In the genomic region with DNA sequence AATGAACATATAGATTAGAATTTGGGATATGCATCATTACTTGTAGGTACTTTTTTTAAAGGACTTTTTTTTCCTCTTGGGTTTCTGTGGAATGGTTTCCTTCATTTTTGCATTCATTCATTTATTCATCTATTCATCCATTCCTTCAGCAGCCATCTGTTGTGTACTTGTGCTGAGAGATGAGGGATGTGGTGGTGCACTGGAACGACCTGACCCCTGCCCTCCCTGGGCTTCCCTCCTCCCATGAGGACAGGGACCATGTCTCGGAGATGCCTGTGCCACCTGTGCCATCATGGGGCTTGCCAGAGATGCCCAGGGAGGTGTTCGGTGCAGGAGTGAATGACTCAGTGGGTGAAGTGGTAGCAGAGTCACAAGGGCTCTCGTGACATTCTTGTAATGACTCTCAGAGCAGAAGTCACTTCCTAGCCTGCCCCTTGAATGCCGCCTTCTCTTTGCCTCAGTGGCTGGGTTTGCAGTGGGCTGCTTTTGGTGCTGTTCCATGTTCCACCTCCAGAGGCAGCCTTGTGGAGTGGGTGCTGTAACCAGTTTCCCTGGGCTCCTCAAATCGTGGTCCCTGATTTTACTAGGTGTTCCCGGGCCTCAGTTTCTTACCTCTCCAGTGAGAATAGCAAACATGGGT, we compare ENCODE assay signal across 8 cellular contexts. TPM values are rescaled to one million over a fixed set of nuclear protein-coding genes. Genes with fewer than 3 reads are reported as not detected.
DNase-seq lines count a peak whose midpoint lies in the region; ATAC-seq and TF ChIP-seq lines count a peak whose summit lies in the region.

No MANE protein-coding gene starts in this region.

- no peak overlapping the region for H3K27ac ChIP-seq in esophagus squamous epithelium

- peaks cover 0 to 32% (median 16%) of the 10 kb centered on the region in 3 donors for H3K4me1 ChIP-seq in esophagus squamous epithelium

- peaks cover 0 to 66% (median 10%) of the 10 kb centered on the region in 3 donors for H3K36me3 ChIP-seq in esophagus squamous epithelium

- H3K9me3 Mint-ChIP-seq in stimulated activated naive CD8-positive, alpha-beta T cell treated with anti-CD3 and anti-CD28 coated beads, Interleukin-15, Interleukin-2, amounts not matched to agents 100 ng/mL and 50 ng/mL, for 24 hours, result no peaks in the 10 kb centered on the region

- H3K4me1 Mint-ChIP-seq in stimulated activated naive CD8-positive, alpha-beta T cell treated with anti-CD3 and anti-CD28 coated beads, Interleukin-15, Interleukin-2, amounts not matched to agents 100 ng/mL and 50 ng/mL, for 24 hours (ENCODE audit: low read depth), result peaks cover 84% of the 10 kb centered on the region

- H3K4me3 ChIP-seq in fibroblast of villous mesenchyme (ENCODE audit: low read depth, low read length), result no peak overlapping the region
- H3K4me3 ChIP-seq in esophagus squamous epithelium, result no peak overlapping the region

- H3K9me3 ChIP-seq in esophagus squamous epithelium, result no peaks in the 10 kb centered on the region

- no peaks in the 10 kb centered on the region for H3K27me3 ChIP-seq in esophagus squamous epithelium

- intact Hi-C loops in esophagus squamous epithelium (cut with DNase I), result no loop called here

- TF ChIP-seq POLR2A in esophagus squamous epithelium (IDR thresholded peaks at IDR 0.05), result no peak

- H3K36me3 Mint-ChIP-seq in stimulated activated naive CD8-positive, alpha-beta T cell treated with anti-CD3 and anti-CD28 coated beads, Interleukin-15, Interleukin-2, amounts not matched to agents 100 ng/mL and 50 ng/mL, for 24 hours (ENCODE audit: low read depth), result peaks cover 58% of the 10 kb centered on the region

- peak; percentile 43 to 51 for DNase-seq in activated CD4-positive, alpha-beta T cell treated with anti-CD3 and anti-CD28 coated beads for 4 hours
- DNase-seq in fibroblast of villous mesenchyme (ENCODE audit: low read depth), result no peak
- DNase-seq in NCI-H2029 treated with DMSO at 0.1 percent for 48 hours (lab: John Stamatoyannopoulos, UW), result no peak
- no peak for DNase-seq in NCI-H2081 (lab: John Stamatoyannopoulos, UW)
- no peak for DNase-seq in esophagus squamous epithelium (lab: John Stamatoyannopoulos, UW)

- peak overlapping the region; percentile 31 for H3K4me3 Mint-ChIP-seq in stimulated activated naive CD8-positive, alpha-beta T cell treated with anti-CD3 and anti-CD28 coated beads, Interleukin-15, Interleukin-2, amounts not matched to agents 100 ng/mL and 50 ng/mL, for 24 hours

- peak; percentile 50 for ATAC-seq in HG02885 (IDR thresholded peaks at IDR 0.05; ENCODE audit: poor library complexity, unreplicated experiment)

- no peaks in the 10 kb centered on the region for H3K27me3 Mint-ChIP-seq in stimulated activated naive CD8-positive, alpha-beta T cell treated with anti-CD3 and anti-CD28 coated beads, Interleukin-15, Interleukin-2, amounts not matched to agents 100 ng/mL and 50 ng/mL, for 24 hours

- H3K27ac Mint-ChIP-seq in stimulated activated naive CD8-positive, alpha-beta T cell treated with anti-CD3 and anti-CD28 coated beads, Interleukin-15, Interleukin-2, amounts not matched to agents 100 ng/mL and 50 ng/mL, for 24 hours, result peak overlapping the region; percentile 98

- TF ChIP-seq CTCF in GM12873 (IDR thresholded peaks at IDR 0.05; ENCODE audit: insufficient read depth, low read depth, low read length, missing control alignments) (peak; percentile 81), fibroblast of villous mesenchyme (IDR thresholded peaks at IDR 0.05; ENCODE audit: insufficient read depth, low read depth, low read length) (peak; percentile 55), esophagus squamous epithelium (IDR thresholded peaks at IDR 0.05) (peak in 2 of 6 experiments; percentile 31 to 47)

- WGBS in esophagus squamous epithelium, 2 donors, result 52 to 64% methylated on average over 7 of the region's 7 CpGs

RNA-seq across cellular contexts. Expression of a gene that starts 43.9 kb away (rescaled TPM):
- 28.7 and 32.4 TPM in 2 replicates for total RNA-seq in fibroblast of villous mesenchyme
- total RNA-seq in esophagus squamous epithelium, result 10 to 100 TPM; 20.3 to 25.7 (median 25.1) TPM

RNA-seq across cellular contexts. Expression of a gene that starts 46.0 kb away (rescaled TPM):
- total RNA-seq in fibroblast of villous mesenchyme (40.2 and 41.2 TPM in 2 replicates), esophagus squamous epithelium (10 to 100 TPM; 22.6 to 60.1 (median 28.4) TPM)

Comparison
In these comparisons a context has a peak if more than half of its experiments do, and no peak if none do; other contexts are left out.
1. DNase-seq: peak in activated CD4-positive, alpha-beta T cell treated with anti-CD3 and anti-CD28 coated beads for 4 hours (2 of 2); none in fibroblast of villous mesenchyme (single experiment), NCI-H2029 treated with DMSO at 0.1 percent for 48 hours (single experiment), NCI-H2081 (0 of 2) and esophagus squamous epithelium (single experiment).